Comparison of ENCODE assay signal across 27 cellular contexts in the genomic region with DNA sequence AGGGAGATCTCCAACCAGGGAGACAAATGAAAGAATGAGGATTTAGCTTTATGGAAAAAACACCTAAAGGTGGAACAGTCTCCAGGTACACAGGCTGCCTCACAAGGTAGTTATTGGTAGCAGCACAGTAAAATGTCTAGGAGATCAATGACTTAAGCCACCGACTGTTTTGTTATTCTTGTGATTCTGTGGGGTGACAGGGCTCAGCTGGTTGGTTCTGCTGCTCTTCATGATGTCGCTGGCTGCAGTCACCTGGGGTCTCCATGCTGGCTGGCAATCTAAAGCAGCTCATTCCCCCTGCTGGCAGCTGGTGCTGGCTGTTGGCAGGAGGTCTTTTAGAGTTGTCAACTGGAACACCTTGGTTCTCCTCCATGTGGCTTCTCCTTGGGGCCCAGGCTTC.
DNase-seq lines count a peak whose midpoint lies in the region; ATAC-seq, FAIRE-seq and TF ChIP-seq lines count a peak whose summit lies in the region.
"Had no signal": no experiment of that assay in that cellular context is flagged by ENCODE, and none has a peak within 500 bp of the region (broad histone marks: within the 10 kb centered on the region; RNA-seq: fewer than 3 reads in every experiment).

No MANE protein-coding gene starts in this region.

- TF ChIP-seq CTCF in HepG2 (CRISPR knock-in tag; IDR thresholded peaks at IDR 0.05): no peak
- no peak for TF ChIP-seq CTCF in right lobe of liver (IDR thresholded peaks at IDR 0.05)
- no peak for TF ChIP-seq CTCF in endothelial cell (IDR thresholded peaks at IDR 0.05; ENCODE audit: unreplicated experiment)

- H3K4me3 Mint-ChIP-seq in endothelial cell (ENCODE audit: unreplicated experiment): peak overlapping the region; percentile 1
- H3K4me3 Mint-ChIP-seq: CD14-positive monocyte; CD4-positive, alpha-beta memory T cell; CD4-positive, CD25-positive, alpha-beta regulatory T cell; CD8-positive, alpha-beta memory T cell had no signal

- H4K20me1 ChIP-seq in HepG2 (ENCODE audit: insufficient read depth, low read length): no peaks in the 10 kb centered on the region
- H4K20me1 ChIP-seq: BLaER1 had no signal

- 0% methylated on average over 2 of the region's 2 CpGs for WGBS in HepG2 (ENCODE audit: low lambda C conversion rate)
- 60% methylated on average over 1 of the region's 2 CpGs for WGBS in right lobe of liver (ENCODE audit: insufficient coverage, low coverage, low lambda C conversion rate, missing lambda C conversion rate)

- TF ChIP-seq POLR2A in HepG2 (IDR thresholded peaks at IDR 0.05; ENCODE audit: insufficient read depth in 1 of 2, low read depth in 2 of 2, low read length in 2 of 2) (no peak), right lobe of liver (IDR thresholded peaks at IDR 0.05) (no peak), GM12891 (IDR thresholded peaks at IDR 0.05; ENCODE audit: low read depth, low read length) (no peak)

- H3K27ac ChIP-seq in HepG2 (ENCODE audit: extremely low read length, insufficient read depth, low read length) (no peak overlapping the region), right lobe of liver (no peak overlapping the region)
- H3K27ac ChIP-seq: 22Rv1, A549, BLaER1 had no signal

- H3K79me2 ChIP-seq in HepG2 (ENCODE audit: insufficient read depth, low read length): no peaks in the 10 kb centered on the region

- no peak overlapping the region for H3K9ac ChIP-seq in HepG2 (ENCODE audit: insufficient read depth, low read depth, low read length)
- H3K9ac ChIP-seq: BLaER1 had no signal

- peaks cover 0 to 38% of the 10 kb centered on the region in 2 experiments; a peak in 4 of 5 replicates for H3K27me3 ChIP-seq in HepG2 (ENCODE audit: control insufficient read depth in 1 of 2, insufficient read depth in 2 of 2, low read length in 2 of 2)
- H3K27me3 ChIP-seq in right lobe of liver: no peaks in the 10 kb centered on the region
- H3K27me3 ChIP-seq: BE2C, BLaER1 had no signal

- H3K36me3 Mint-ChIP-seq in endothelial cell (ENCODE audit: low read depth, unreplicated experiment): peaks cover 5% of the 10 kb centered on the region
- H3K36me3 Mint-ChIP-seq in activated naive CD4-positive, alpha-beta T cell treated with anti-CD3 and anti-CD28 coated beads, Interleukin-2, amount 50 U/mL, for 72 hours: peaks cover 0 to 10% of the 10 kb centered on the region in 2 donors
- H3K36me3 Mint-ChIP-seq: CD14-positive monocyte; CD4-positive, alpha-beta memory T cell; CD4-positive, CD25-positive, alpha-beta regulatory T cell; CD8-positive, alpha-beta memory T cell had no signal

- peaks cover 7% of the 10 kb centered on the region; the same call in 1 of the 2 replicates for H3K9me3 ChIP-seq in HepG2 (ENCODE audit: low read length)
- no peaks in the 10 kb centered on the region for H3K9me3 ChIP-seq in right lobe of liver
- H3K9me3 ChIP-seq: BE2C had no signal

- no peak for TF ChIP-seq RAD21 in HepG2 (CRISPR knock-in tag; IDR thresholded peaks at IDR 0.05)

- H3K4me2 ChIP-seq in HepG2 (ENCODE audit: low read depth, low read length): no peak overlapping the region
- H3K4me2 ChIP-seq: A549, BLaER1 had no signal

- H2AFZ ChIP-seq in HepG2 (ENCODE audit: low read length): no peak overlapping the region

- POLR2A ChIA-PET in HepG2 (lab: Yijun Ruan, JAX): interaction anchor here (1.0 kb wide), 1 partner anchor 17 kb away, joined by 3 read pairs; no protein-coding TSS in a partner anchor

- no TSS peak for BruUV-seq in HepG2 (replicated peaks; lab: Mats Ljungman, UMichigan)

- H3K4me1 Mint-ChIP-seq in endothelial cell (ENCODE audit: unreplicated experiment): peaks cover 4% of the 10 kb centered on the region
- H3K4me1 Mint-ChIP-seq: CD14-positive monocyte; CD4-positive, alpha-beta memory T cell; CD4-positive, CD25-positive, alpha-beta regulatory T cell; CD8-positive, alpha-beta memory T cell had no signal

- no peak for ATAC-seq in HepG2
- ATAC-seq in right lobe of liver: no peak
- ATAC-seq in activated naive CD4-positive, alpha-beta T cell treated with anti-CD3 and anti-CD28 coated beads, Interleukin-2, amount 50 U/mL, for 72 hours: no peak
- ATAC-seq: A549 had no signal

- in situ Hi-C loops in HepG2 (cut with HindIII; ENCODE audit: extremely low pct_ligation_motif_present, low pct_unique_long_range_greater_than_20kb): no loop called here

- CTCF ChIA-PET in HepG2 (lab: Yijun Ruan, JAX; ENCODE audit: low intra/inter-chr PET ratio, low total read pairs): no interaction called here

- DNase-seq in HepG2 (ENCODE audit: low spot score): no peak
- DNase-seq in right lobe of liver: no peak
- DNase-seq in HTR-8/SVneo (ENCODE audit: insufficient read length, low spot score): no peak
- no peak for DNase-seq in endothelial cell (ENCODE audit: low spot score)
- no peak for DNase-seq in GM12891 (ENCODE audit: insufficient read length, low spot score)
- DNase-seq in activated naive CD4-positive, alpha-beta T cell treated with anti-CD3 and anti-CD28 coated beads, Interleukin-2, amount 50 U/mL, for 72 hours (ENCODE audit: low spot score in 2 of 2): no peak
- DNase-seq: AML-193; BE2C; C1 segment of cervical spinal cord; CD4-positive, alpha-beta memory T cell; CD4-positive, CD25-positive, alpha-beta regulatory T cell; CD8-positive, alpha-beta memory T cell; COR-L47; DMS 273 treated with DMSO at 0.1 percent for 48 hours; DMS153; DMS53; DMS79; DND-41; EL; GF-D8 had no signal

- H3K9me3 Mint-ChIP-seq in endothelial cell (ENCODE audit: unreplicated experiment): peaks cover 4% of the 10 kb centered on the region
- peaks cover 10 to 18% of the 10 kb centered on the region in 2 donors for H3K9me3 Mint-ChIP-seq in activated naive CD4-positive, alpha-beta T cell treated with anti-CD3 and anti-CD28 coated beads, Interleukin-2, amount 50 U/mL, for 72 hours

- H3K4me3 ChIP-seq in HepG2 (replicated peaks in 1 of 3; ENCODE audit: insufficient read depth in 1 of 3, low read depth in 2 of 3, low read length in 3 of 3) (no peak overlapping the region), right lobe of liver (no peak overlapping the region)
- H3K4me3 ChIP-seq: A549, BLaER1 had no signal

- H3K36me3 ChIP-seq in HepG2 (replicated peaks in 1 of 2; ENCODE audit: control insufficient read depth in 1 of 2, insufficient read depth in 2 of 2, low read length in 2 of 2): no peaks in the 10 kb centered on the region
- no peaks in the 10 kb centered on the region for H3K36me3 ChIP-seq in right lobe of liver
- H3K36me3 ChIP-seq: BE2C, BLaER1 had no signal

- no peak overlapping the region for H3K27ac Mint-ChIP-seq in endothelial cell (ENCODE audit: unreplicated experiment)
- no peak overlapping the region for H3K27ac Mint-ChIP-seq in activated naive CD4-positive, alpha-beta T cell treated with anti-CD3 and anti-CD28 coated beads, Interleukin-2, amount 50 U/mL, for 72 hours
- H3K27ac Mint-ChIP-seq: CD14-positive monocyte; CD4-positive, alpha-beta memory T cell; CD4-positive, CD25-positive, alpha-beta regulatory T cell; CD8-positive, alpha-beta memory T cell had no signal

- FAIRE-seq in HepG2 (lab: Jason Lieb, UNC) (no peak), HTR-8/SVneo (lab: Jason Lieb, UNC) (peak; percentile 16), GM12891 (lab: Jason Lieb, UNC) (no peak)
- FAIRE-seq: A549, G401.6, GM12892, GM18507 had no signal

- H3K27me3 Mint-ChIP-seq in endothelial cell (ENCODE audit: unreplicated experiment): peaks cover 3% of the 10 kb centered on the region

- intact Hi-C loops in HepG2 (cut with micrococcal nuclease; ENCODE audit: unreplicated experiment) (no loop called here), right lobe of liver (cut with DNase I) (no loop called here)

- H3K4me1 ChIP-seq in HepG2 (ENCODE audit: insufficient read depth, low read length) (no peaks in the 10 kb centered on the region), right lobe of liver (no peaks in the 10 kb centered on the region)
- H3K4me1 ChIP-seq: A549, BE2C, BLaER1 had no signal

- TF ChIP-seq EP300 in HepG2 (IDR thresholded peaks at IDR 0.05; ENCODE audit: low read depth in 2 of 2, low read length in 2 of 2): no peak
- TF ChIP-seq EP300 in HepG2 (CRISPR knock-in tag; IDR thresholded peaks at IDR 0.05; ENCODE audit: borderline replicate concordance): no peak

TF ChIP-seq in HepG2, 621 proteins besides CTCF, POLR2A, EP300 and RAD21:
- TF ChIP-seq ZNF44 (CRISPR knock-in tag; IDR thresholded peaks at IDR 0.05) (no peak), ZNF331 (CRISPR knock-in tag; IDR thresholded peaks at IDR 0.05) (peak; percentile 98)
TF ChIP-seq in HepG2: peak in this region for 1.

TF ChIP-seq in GM12891, 5 proteins besides CTCF, POLR2A, EP300 and RAD21:
- TF ChIP-seq SPI1 (IDR thresholded peaks at IDR 0.05; ENCODE audit: low read depth, low read length) (no peak), POU2F2 (IDR thresholded peaks at IDR 0.05; ENCODE audit: low read depth, low read length) (no peak), POLR2AphosphoS5 (IDR thresholded peaks at IDR 0.05; ENCODE audit: low read depth, low read length) (no peak), PAX5 (IDR thresholded peaks at IDR 0.05; ENCODE audit: insufficient read depth, low read length, severe bottlenecking) (no peak), TAF1 (IDR thresholded peaks at IDR 0.05; ENCODE audit: low read depth, low read length) (no peak)
